Comparison of ENCODE assay signal across 27 cellular contexts in genomic region chrX:94722578-94722977, GRCh38.
A peak's percentile ranks its signal among the peaks of the same experiment; 100 is the strongest.
DNase-seq lines count a peak whose midpoint lies in the region; ATAC-seq, FAIRE-seq and TF ChIP-seq lines count a peak whose summit lies in the region.
"Had no signal": no experiment of that assay in that cellular context is flagged by ENCODE, and none has a peak within 500 bp of the region (broad histone marks: within the 10 kb centered on the region; RNA-seq: fewer than 3 reads in every experiment).

No MANE protein-coding gene starts in this region.

- TF ChIP-seq POLR2A in breast epithelium (IDR thresholded peaks at IDR 0.05) = no peak

- no peaks in the 10 kb centered on the region for H3K36me3 Mint-ChIP-seq in astrocyte (ENCODE audit: low read depth, unreplicated experiment)
- H3K36me3 Mint-ChIP-seq: CD14-positive monocyte; CD8-positive, alpha-beta memory T cell had no signal

- intact Hi-C loops in upper lobe of right lung (cut with DNase I) = no loop called here
- intact Hi-C loops in breast epithelium (cut with DNase I; ENCODE audit: low total_unique reads) = no loop called here

- no peak overlapping the region for H3K9ac ChIP-seq in astrocyte (ENCODE audit: low read length)
- H3K9ac ChIP-seq: BLaER1 treated with 17β-estradiol and CSF1 and Interleukin-3, amounts not matched to agents 10 nM and 100 nM; GM23248 had no signal

- H3K36me3 ChIP-seq in astrocyte (ENCODE audit: insufficient read depth, low read length) = no peaks in the 10 kb centered on the region
- H3K36me3 ChIP-seq in lung (ENCODE audit: control insufficient read depth in 2 of 2, insufficient read depth in 2 of 2, low read length in 2 of 2) = no peaks in the 10 kb centered on the region
- H3K36me3 ChIP-seq in upper lobe of right lung = no peaks in the 10 kb centered on the region
- H3K36me3 ChIP-seq in breast epithelium = no peaks in the 10 kb centered on the region
- H3K36me3 ChIP-seq: BE2C; BLaER1 treated with 17β-estradiol and CSF1 and Interleukin-3, amounts not matched to agents 10 nM and 100 nM had no signal

- H3K27ac ChIP-seq in astrocyte (ENCODE audit: low read depth, low read length) (no peak overlapping the region), lung (ENCODE audit: low read depth in 1 of 2, low read length in 1 of 2) (no peak overlapping the region), upper lobe of right lung (no peak overlapping the region), breast epithelium (no peak overlapping the region)
- H3K27ac ChIP-seq: 22Rv1; BLaER1 treated with 17β-estradiol and CSF1 and Interleukin-3, amounts not matched to agents 10 nM and 100 nM; GM23248 had no signal

- no peaks in the 10 kb centered on the region for H3K27me3 Mint-ChIP-seq in astrocyte (ENCODE audit: low read depth, unreplicated experiment)
- H3K27me3 Mint-ChIP-seq: CD4-positive, alpha-beta T cell; CD8-positive, alpha-beta memory T cell had no signal

- no peak overlapping the region for H3K27ac Mint-ChIP-seq in astrocyte (ENCODE audit: unreplicated experiment)
- H3K27ac Mint-ChIP-seq: CD14-positive monocyte; CD4-positive, alpha-beta T cell; CD8-positive, alpha-beta memory T cell; H9 had no signal

- H2AFZ ChIP-seq in astrocyte (ENCODE audit: low read depth, low read length) = no peak overlapping the region
- H2AFZ ChIP-seq: GM23248 had no signal

- H3K9me3 Mint-ChIP-seq in astrocyte (ENCODE audit: unreplicated experiment) = no peaks in the 10 kb centered on the region
- H3K9me3 Mint-ChIP-seq: CD4-positive, alpha-beta T cell had no signal

- no peak overlapping the region for H3K4me2 ChIP-seq in astrocyte (ENCODE audit: low read length)

- H3K9me3 ChIP-seq in astrocyte (ENCODE audit: insufficient read depth, low read depth, low read length) = no peaks in the 10 kb centered on the region
- peaks cover 0 to 3% of the 10 kb centered on the region in 2 donors for H3K9me3 ChIP-seq in lung (ENCODE audit: control insufficient read depth in 2 of 2, insufficient read depth in 1 of 2, low read length in 1 of 2)
- H3K9me3 ChIP-seq in upper lobe of right lung = no peaks in the 10 kb centered on the region
- no peaks in the 10 kb centered on the region for H3K9me3 ChIP-seq in breast epithelium
- H3K9me3 ChIP-seq: BE2C; BLaER1 treated with 17β-estradiol and CSF1 and Interleukin-3, amounts not matched to agents 10 nM and 100 nM had no signal

- peak; percentile 19 for ATAC-seq in lung (ENCODE audit: insufficient read depth, low FRiP score)
- ATAC-seq in upper lobe of right lung = peak; percentile 44
- no peak for ATAC-seq in HG02678 (IDR thresholded peaks at IDR 0.05; ENCODE audit: unreplicated experiment)
- ATAC-seq: GM12878, HCT116 had no signal

- DNase-seq in NCI-H1105 treated with DMSO at 0.1 percent for 48 hours (lab: John Stamatoyannopoulos, UW) = peak; percentile 2
- DNase-seq in NCI-H1105 (lab: John Stamatoyannopoulos, UW) = no peak
- no peak for DNase-seq in astrocyte (ENCODE audit: low read depth)
- no peak for DNase-seq in lung (ENCODE audit: low spot score)
- no peak for DNase-seq in upper lobe of right lung
- DNase-seq in NOMO-1 treated with DMSO at 0.1 percent for 48 hours (lab: John Stamatoyannopoulos, UW; ENCODE audit: unreplicated experiment) = no peak
- DNase-seq in breast epithelium (ENCODE audit: low spot score in 2 of 2) = no peak
- DNase-seq: ACHN; AML-193; BE2C; CD4-positive, alpha-beta T cell; CD8-positive, alpha-beta memory T cell; DMS 273 treated with DMSO at 0.1 percent for 48 hours; DMS79; EL; GDM1; GM23248; H9 had no signal

- H3K4me1 ChIP-seq in astrocyte (ENCODE audit: insufficient read depth, low read length) (no peaks in the 10 kb centered on the region), lung (ENCODE audit: control insufficient read depth in 2 of 2, insufficient read depth in 2 of 2, low read length in 2 of 2) (no peaks in the 10 kb centered on the region), upper lobe of right lung (no peaks in the 10 kb centered on the region), breast epithelium (no peaks in the 10 kb centered on the region)
- H3K4me1 ChIP-seq: BE2C had no signal

- FAIRE-seq in astrocyte (lab: Jason Lieb, UNC) = peak; percentile 29
- FAIRE-seq: A204.1, D721Med, GM12878, GM19239 had no signal

- H3K27me3 ChIP-seq in astrocyte (ENCODE audit: insufficient read depth, low read length) = no peaks in the 10 kb centered on the region
- H3K27me3 ChIP-seq in lung (ENCODE audit: control insufficient read depth, insufficient read depth) = no peaks in the 10 kb centered on the region
- no peaks in the 10 kb centered on the region for H3K27me3 ChIP-seq in upper lobe of right lung
- peaks cover 0 to 26% of the 10 kb centered on the region in 2 donors for H3K27me3 ChIP-seq in breast epithelium
- H3K27me3 ChIP-seq: BE2C had no signal

- no peaks in the 10 kb centered on the region for H4K20me1 ChIP-seq in astrocyte (ENCODE audit: insufficient read depth, low read length)

- no peak overlapping the region for H3K4me3 ChIP-seq in astrocyte (ENCODE audit: insufficient read depth, low read depth, low read length)
- H3K4me3 ChIP-seq in lung = no peak overlapping the region
- H3K4me3 ChIP-seq in upper lobe of right lung = no peak overlapping the region
- no peak overlapping the region for H3K4me3 ChIP-seq in breast epithelium
- H3K4me3 ChIP-seq: BLaER1 treated with 17β-estradiol and CSF1 and Interleukin-3, amounts not matched to agents 10 nM and 100 nM; GM12878; GM23248 had no signal

- WGBS in lung, 2 donors = 70 to 71% methylated on average over 3 of the region's 3 CpGs

- no peaks in the 10 kb centered on the region for H3K79me2 ChIP-seq in astrocyte (ENCODE audit: insufficient read depth, low read length)

- TF ChIP-seq CTCF in astrocyte (IDR thresholded peaks at IDR 0.05; ENCODE audit: insufficient read depth, low read depth, low read length) (no peak), lung (IDR thresholded peaks at IDR 0.05; ENCODE audit: control extremely low read depth, extremely low read depth) (no peak), upper lobe of right lung (IDR thresholded peaks at IDR 0.05) (no peak), breast epithelium (IDR thresholded peaks at IDR 0.05) (no peak)

- no peaks in the 10 kb centered on the region for H3K4me1 Mint-ChIP-seq in astrocyte (ENCODE audit: low read depth, unreplicated experiment)
- H3K4me1 Mint-ChIP-seq: CD14-positive monocyte; CD8-positive, alpha-beta memory T cell had no signal

- no peak overlapping the region for H3K4me3 Mint-ChIP-seq in astrocyte (ENCODE audit: unreplicated experiment)
- H3K4me3 Mint-ChIP-seq: CD14-positive monocyte; CD4-positive, alpha-beta T cell; CD8-positive, alpha-beta memory T cell; H9 had no signal
